ENCODE assay signal across 8 cellular contexts in genomic region chr1:30801826-30802198, GRCh38. TPM values are rescaled to one million over a fixed set of nuclear protein-coding genes. Genes with fewer than 3 reads are reported as not detected.
A peak's percentile ranks its signal among the peaks of the same experiment; 100 is the strongest.
DNase-seq lines count a peak whose midpoint lies in the region; ATAC-seq, FAIRE-seq and TF ChIP-seq lines count a peak whose summit lies in the region.

No MANE protein-coding gene starts in this region.

- H3F3A ChIP-seq in PC-9 (ENCODE audit: insufficient read depth, low read depth), result peaks cover 24% of the 10 kb centered on the region

- no peaks in the 10 kb centered on the region for H3K79me2 ChIP-seq in PC-9 (ENCODE audit: low read depth)

- POLR2A ChIA-PET in CD4-positive, alpha-beta T cell (lab: Charles Lee), result interaction anchor here (0.6 to 2.3 kb wide), 4 partner anchors 11 to 1611 kb away, joined by 3 to 7 read pairs (median 3); no protein-coding TSS in a partner anchor
- POLR2A ChIA-PET in PC-9 (lab: Charles Lee; ENCODE audit: unreplicated experiment), result no interaction called here
- POLR2A ChIA-PET in naive thymus-derived CD8-positive, alpha-beta T cell (lab: Charles Lee), result interaction anchor here (1.9 kb wide), 1 partner anchor 83 kb away, joined by 8 read pairs; no protein-coding TSS in a partner anchor

- no peaks in the 10 kb centered on the region for H3K4me1 Mint-ChIP-seq in CD4-positive, alpha-beta T cell (ENCODE audit: low read depth)
- H3K4me1 Mint-ChIP-seq in activated T-cell treated with anti-CD3 and anti-CD28 coated beads, Interleukin-2, amount 50 U/mL, for 4 hours (ENCODE audit: low read depth), result peaks cover 5% of the 10 kb centered on the region
- peaks cover 4 to 10% (median 6%) of the 10 kb centered on the region in 4 donors for H3K4me1 Mint-ChIP-seq in naive thymus-derived CD8-positive, alpha-beta T cell
- peaks cover 16 to 31% of the 10 kb centered on the region in 2 donors for H3K4me1 Mint-ChIP-seq in stimulated activated naive B cell treated with anti-CD40 and anti-IgM and Interleukin-4, amounts not matched to agents 10 μg/mL and 1 μg/mL and 100 μg/mL, for 72 hours

- peaks cover 25% of the 10 kb centered on the region for H3K4me1 ChIP-seq in PC-9 (replicated peaks; ENCODE audit: insufficient read depth)

- H3K4me3 ChIP-seq in PC-9, result no peak overlapping the region

- H3K9me3 Mint-ChIP-seq in CD4-positive, alpha-beta T cell, result no peaks in the 10 kb centered on the region
- no peaks in the 10 kb centered on the region for H3K9me3 Mint-ChIP-seq in activated T-cell treated with anti-CD3 and anti-CD28 coated beads, Interleukin-2, amount 50 U/mL, for 4 hours
- no peaks in the 10 kb centered on the region for H3K9me3 Mint-ChIP-seq in naive thymus-derived CD8-positive, alpha-beta T cell
- H3K9me3 Mint-ChIP-seq in stimulated activated naive B cell treated with anti-CD40 and anti-IgM and Interleukin-4, amounts not matched to agents 10 μg/mL and 1 μg/mL and 100 μg/mL, for 72 hours, result no peaks in the 10 kb centered on the region

- H3K4me3 Mint-ChIP-seq in CD4-positive, alpha-beta T cell, result no peak overlapping the region
- no peak overlapping the region for H3K4me3 Mint-ChIP-seq in activated T-cell treated with anti-CD3 and anti-CD28 coated beads, Interleukin-2, amount 50 U/mL, for 4 hours
- H3K4me3 Mint-ChIP-seq in naive thymus-derived CD8-positive, alpha-beta T cell, result peak overlapping the region in 4 of 10 donors; percentile 25 to 48 (median 31)
- H3K4me3 Mint-ChIP-seq in stimulated activated naive B cell treated with anti-CD40 and anti-IgM and Interleukin-4, amounts not matched to agents 10 μg/mL and 1 μg/mL and 100 μg/mL, for 72 hours, result no peak overlapping the region

- H3K27me3 Mint-ChIP-seq in CD4-positive, alpha-beta T cell, result peaks cover 41% of the 10 kb centered on the region
- peaks cover 35% of the 10 kb centered on the region for H3K27me3 Mint-ChIP-seq in activated T-cell treated with anti-CD3 and anti-CD28 coated beads, Interleukin-2, amount 50 U/mL, for 4 hours (ENCODE audit: low read depth)
- peaks cover 8 to 45% (median 28%) of the 10 kb centered on the region in 5 donors for H3K27me3 Mint-ChIP-seq in naive thymus-derived CD8-positive, alpha-beta T cell
- H3K27me3 Mint-ChIP-seq in stimulated activated naive B cell treated with anti-CD40 and anti-IgM and Interleukin-4, amounts not matched to agents 10 μg/mL and 1 μg/mL and 100 μg/mL, for 72 hours, result peaks cover 44 to 48% of the 10 kb centered on the region in 2 donors

- H3K27ac ChIP-seq in CD4-positive, alpha-beta T cell (ENCODE audit: low read depth, low read length), result no peak overlapping the region
- H3K27ac ChIP-seq in PC-9, result no peak overlapping the region

- H3K36me3 ChIP-seq in PC-9 (ENCODE audit: low read depth), result no peaks in the 10 kb centered on the region

- H4K20me1 ChIP-seq in PC-9 (ENCODE audit: insufficient read depth), result no peaks in the 10 kb centered on the region

- CTCF ChIA-PET in CD4-positive, alpha-beta T cell (lab: Charles Lee), result interaction anchor here (0.9 to 1.9 kb wide), 9 partner anchors 8 to 132 kb away, joined by 3 to 7 read pairs (median 4); no protein-coding TSS in a partner anchor
- CTCF ChIA-PET in PC-9 (lab: Charles Lee), result interaction anchor here (0.5 to 2.4 kb wide), 9 partner anchors 15 to 127 kb away, joined by 3 to 31 read pairs (median 6); no protein-coding TSS in a partner anchor

- no peak overlapping the region for H2AFZ ChIP-seq in PC-9

- FAIRE-seq in HTR-8/SVneo (lab: Jason Lieb, UNC), result peak; percentile 13

- no TSS peak for BruUV-seq in PC-9 (replicated peaks; lab: Mats Ljungman, UMichigan)

- H3K9me2 ChIP-seq in PC-9 (ENCODE audit: insufficient read depth), result no peaks in the 10 kb centered on the region

- peak overlapping the region; percentile 59 for H3K4me2 ChIP-seq in PC-9

- peak; percentile 83 for ATAC-seq in CD4-positive, alpha-beta T cell (ENCODE audit: poor library complexity)
- peak; percentile 80 to 81 for ATAC-seq in activated T-cell treated with anti-CD3 and anti-CD28 coated beads, Interleukin-2, amount 50 U/mL, for 4 hours
- ATAC-seq in naive thymus-derived CD8-positive, alpha-beta T cell, result peak; percentile 77 to 82
- peak; percentile 54 to 66 for ATAC-seq in stimulated activated naive B cell treated with anti-CD40 and anti-IgM and Interleukin-4, amounts not matched to agents 10 μg/mL and 1 μg/mL and 100 μg/mL, for 72 hours (replicated peaks)
- ATAC-seq in GM19455 (IDR thresholded peaks at IDR 0.05; ENCODE audit: unreplicated experiment), result no peak

- peaks cover 14% of the 10 kb centered on the region for H3K27me3 ChIP-seq in CD4-positive, alpha-beta T cell (ENCODE audit: control insufficient read depth, insufficient read depth, low read length)
- peaks cover 6% of the 10 kb centered on the region; the same call in 1 of the 2 replicates for H3K27me3 ChIP-seq in PC-9 (ENCODE audit: insufficient read depth, low read depth)

- TF ChIP-seq CTCF in CD4-positive, alpha-beta T cell (IDR thresholded peaks at IDR 0.05), result peak; percentile 98
- TF ChIP-seq CTCF in PC-9 (conservative IDR thresholded peaks at IDR 0.05), result peak; percentile 88

- intact Hi-C loops in CD4-positive, alpha-beta T cell (cut with DNase I, micrococcal nuclease), result loop anchor here (1.0 to 5.0 kb wide), 6 partner anchors 109 to 747 kb away; no protein-coding TSS in a partner anchor
- intact Hi-C loops in PC-9 (cut with micrococcal nuclease; ENCODE audit: unreplicated experiment), result loop anchor here (1.0 to 5.0 kb wide), 2 partner anchors 109 to 125 kb away; no protein-coding TSS in a partner anchor

- no peak overlapping the region for H3K27ac Mint-ChIP-seq in CD4-positive, alpha-beta T cell
- H3K27ac Mint-ChIP-seq in naive thymus-derived CD8-positive, alpha-beta T cell, result no peak overlapping the region
- no peak overlapping the region for H3K27ac Mint-ChIP-seq in stimulated activated naive B cell treated with anti-CD40 and anti-IgM and Interleukin-4, amounts not matched to agents 10 μg/mL and 1 μg/mL and 100 μg/mL, for 72 hours

- no peaks in the 10 kb centered on the region for H3K36me3 Mint-ChIP-seq in CD4-positive, alpha-beta T cell (ENCODE audit: low read depth)
- H3K36me3 Mint-ChIP-seq in activated T-cell treated with anti-CD3 and anti-CD28 coated beads, Interleukin-2, amount 50 U/mL, for 4 hours (ENCODE audit: insufficient read depth), result no peaks in the 10 kb centered on the region
- no peaks in the 10 kb centered on the region for H3K36me3 Mint-ChIP-seq in naive thymus-derived CD8-positive, alpha-beta T cell
- no peaks in the 10 kb centered on the region for H3K36me3 Mint-ChIP-seq in stimulated activated naive B cell treated with anti-CD40 and anti-IgM and Interleukin-4, amounts not matched to agents 10 μg/mL and 1 μg/mL and 100 μg/mL, for 72 hours

- H3K9me3 ChIP-seq in CD4-positive, alpha-beta T cell (ENCODE audit: control insufficient read depth, low read length), result no peaks in the 10 kb centered on the region
- H3K9me3 ChIP-seq in PC-9 (ENCODE audit: insufficient read depth, low read depth), result no peaks in the 10 kb centered on the region

- peak; percentile 61 to 88 (median 76) for DNase-seq in CD4-positive, alpha-beta T cell
- DNase-seq in HTR-8/SVneo (ENCODE audit: insufficient read length, low spot score), result peak; percentile 67
- DNase-seq in PC-9, result peak in 1 of 2 experiments; percentile 79
- peak; percentile 82 for DNase-seq in activated T-cell treated with anti-CD3 and anti-CD28 coated beads, Interleukin-2, amount 50 U/mL, for 4 hours
- DNase-seq in fibroblast of gingiva (ENCODE audit: low read depth), result peak; percentile 38
- peak; percentile 59 to 87 (median 75) for DNase-seq in naive thymus-derived CD8-positive, alpha-beta T cell
- DNase-seq in stimulated activated naive B cell treated with anti-CD40 and anti-IgM and Interleukin-4, amounts not matched to agents 10 μg/mL and 1 μg/mL and 100 μg/mL, for 72 hours, result peak; percentile 63

RNA-seq across cellular contexts. Expression of gene LAPTM5, which starts 44.2 kb away (rescaled TPM):
- 100 to 1,000 TPM; 625 to 642 TPM for total RNA-seq in CD4-positive, alpha-beta T cell
- 4.0 and 5.0 TPM in 2 replicates for total RNA-seq in PC-9 (2021)
- 10 to 100 TPM; 68.3 to 97.3 (median 86.8) TPM for total RNA-seq in activated T-cell treated with anti-CD3 and anti-CD28 coated beads, Interleukin-2, amount 50 U/mL, for 4 hours
- 100 to 1,000 TPM; 565 to 585 TPM for total RNA-seq in naive thymus-derived CD8-positive, alpha-beta T cell
- polyA plus RNA-seq in naive thymus-derived CD8-positive, alpha-beta T cell, result 100 to 1,000 TPM; 534 to 602 (median 561) TPM

Comparison
In these comparisons a context has a peak if more than half of its experiments do, and no peak if none do; other contexts are left out.
1. RNA of gene LAPTM5, which starts 44.2 kb away (total RNA-seq): 625 to 642 TPM in CD4-positive, alpha-beta T cell, 565 to 585 TPM in naive thymus-derived CD8-positive, alpha-beta T cell and 68.3 to 97.3 TPM in activated T-cell treated with anti-CD3 and anti-CD28 coated beads, Interleukin-2, amount 50 U/mL, for 4 hours; 4.0 to 5.0 TPM in PC-9; every median in the first group is over 10 times any median in the second.